In genomic region chr5:1294839-1295649, GRCh38 we compare ENCODE assay signal across 9 cellular contexts. TPM values are rescaled to one million over a fixed set of nuclear protein-coding genes. Genes with fewer than 3 reads are reported as not detected.
DNase-seq lines count a peak whose midpoint lies in the region; ATAC-seq and TF ChIP-seq lines count a peak whose summit lies in the region.
"Had no signal": no experiment of that assay in that cellular context is flagged by ENCODE, and none has a peak within 500 bp of the region (broad histone marks: within the 10 kb centered on the region; RNA-seq: fewer than 3 reads in every experiment).

TERT (minus strand) TSS chr5:1295068; CDS start chr5:1294989, 79 bp downstream.

- peak within 1 kb of the TSS; percentile 89 for H3K56ac ChIP-seq in mesendoderm (ENCODE audit: low read length)

- WGBS in mesendoderm (ENCODE audit: extremely low coverage, insufficient coverage, low lambda C conversion rate) = no CpG with 5 or more reads among the region's 102 CpGs

- peak within 1 kb of the TSS; percentile 75 for H3K9ac ChIP-seq in ES-I3 (ENCODE audit: low read depth, low read length)
- peak within 1 kb of the TSS; percentile 68 for H3K9ac ChIP-seq in mesendoderm (ENCODE audit: low read length)

- H3K9me3 ChIP-seq in ES-I3 (ENCODE audit: control insufficient read depth, insufficient read depth, low read length) (no peaks in the 10 kb centered on the region), OCI-LY7 (ENCODE audit: low read length) (no peaks in the 10 kb centered on the region), uterus (no peaks in the 10 kb centered on the region)

- peak; percentile 85 to 86 for ATAC-seq in activated T-cell treated with anti-CD3 and anti-CD28 coated beads, Interleukin-2, amount 50 U/mL, for 72 hours (replicated peaks in 1 of 2)
- ATAC-seq in GM18498 (IDR thresholded peaks at IDR 0.05; ENCODE audit: unreplicated experiment) = no peak

- DNase-seq in OCI-LY7 (ENCODE audit: low spot score) = peak; percentile 91
- DNase-seq in activated T-cell treated with anti-CD3 and anti-CD28 coated beads, Interleukin-2, amount 50 U/mL, for 72 hours = peak; percentile 69 to 76
- peak; percentile 65 for DNase-seq in mesendoderm
- peak; percentile 70 for DNase-seq in stimulated activated naive CD4-positive, alpha-beta T cell treated with Interleukin-2 at 50 U/mL for 16 hours (lab: John Stamatoyannopoulos, UW)
- no peak for DNase-seq in AML-193 (lab: John Stamatoyannopoulos, UW)
- DNase-seq in uterus = no peak

- no peak within 1 kb of the TSS for H4K5ac ChIP-seq in mesendoderm (ENCODE audit: low read length)

- peak within 1 kb of the TSS; percentile 79 for H3K4me3 ChIP-seq in OCI-LY7 (ENCODE audit: low read depth, low read length, poor library complexity, severe bottlenecking)
- H3K4me3 ChIP-seq in mesendoderm (ENCODE audit: low read length) = peak within 1 kb of the TSS; percentile 57
- no peak within 1 kb of the TSS for H3K4me3 ChIP-seq in uterus

- H2BK120ac ChIP-seq in mesendoderm (ENCODE audit: low read depth, low read length) = no peak within 1 kb of the TSS

- CTCF ChIA-PET in OCI-LY7 (lab: Charles Lee; ENCODE audit: unreplicated experiment) = interaction anchor here (0.6 to 1.3 kb wide), 2 partner anchors 46 to 350 kb away, joined by 3 read pairs; no protein-coding TSS in a partner anchor

- peaks cover 7% of the 10 kb centered on the region for H3K4me1 Mint-ChIP-seq in activated T-cell treated with anti-CD3 and anti-CD28 coated beads, Interleukin-2, amount 50 U/mL, for 72 hours (ENCODE audit: low read depth)

- no peak within 1 kb of the TSS for H4K8ac ChIP-seq in mesendoderm (ENCODE audit: low read depth, low read length)

- no peak within 1 kb of the TSS for H2BK5ac ChIP-seq in mesendoderm (ENCODE audit: low read length)

- no peak within 1 kb of the TSS for H3K23ac ChIP-seq in mesendoderm (ENCODE audit: low read length)

- H2AFZ ChIP-seq in OCI-LY7 (ENCODE audit: low read length) = no peak within 1 kb of the TSS

- H3K9me2 ChIP-seq in OCI-LY7 (ENCODE audit: insufficient read depth, low read length) = no peaks in the 10 kb centered on the region

- H3K9me3 Mint-ChIP-seq in activated T-cell treated with anti-CD3 and anti-CD28 coated beads, Interleukin-2, amount 50 U/mL, for 72 hours = no peaks in the 10 kb centered on the region

- peak within 1 kb of the TSS; percentile 87 for H3K27ac ChIP-seq in OCI-LY7 (ENCODE audit: low read depth, low read length, poor library complexity, severe bottlenecking)
- no peak within 1 kb of the TSS for H3K27ac ChIP-seq in mesendoderm (ENCODE audit: low read depth, low read length)
- no peak within 1 kb of the TSS for H3K27ac ChIP-seq in uterus

- no peak within 1 kb of the TSS for H2AK5ac ChIP-seq in mesendoderm (ENCODE audit: low read length)

- H2BK15ac ChIP-seq in mesendoderm (replicated peaks; ENCODE audit: low read depth) = no peak within 1 kb of the TSS

- H3K27me3 ChIP-seq in mesendoderm (ENCODE audit: insufficient read depth, low read length, poor library complexity) (no peaks in the 10 kb centered on the region), uterus (no peaks in the 10 kb centered on the region)

- H3K4ac ChIP-seq in mesendoderm (ENCODE audit: low read depth, low read length) = no peak within 1 kb of the TSS

- peaks cover 7% of the 10 kb centered on the region; the same call in 1 of the 2 replicates for H4K20me1 ChIP-seq in OCI-LY7 (ENCODE audit: insufficient read depth, low read length)

- H3K79me2 ChIP-seq in OCI-LY7 (ENCODE audit: insufficient read depth, low read depth, low read length) (peaks cover 59% of the 10 kb centered on the region), mesendoderm (ENCODE audit: control insufficient read depth, insufficient read depth, low read length) (no peaks in the 10 kb centered on the region)

- no peaks in the 10 kb centered on the region for H3K79me1 ChIP-seq in mesendoderm (ENCODE audit: low read length)

- POLR2A ChIA-PET in OCI-LY7 (lab: Charles Lee) = interaction anchor here (0.6 to 7.0 kb wide), 5 partner anchors 14 to 181 kb away, joined by 3 to 60 read pairs (median 7); no protein-coding TSS in a partner anchor

- no peak for TF ChIP-seq POLR2A in uterus (IDR thresholded peaks at IDR 0.05)

- H3K4me1 ChIP-seq in ES-I3 (ENCODE audit: insufficient read depth, low read length) (no peaks in the 10 kb centered on the region), OCI-LY7 (ENCODE audit: insufficient read depth, low read length, poor library complexity, severe bottlenecking) (peaks cover 72% of the 10 kb centered on the region), mesendoderm (ENCODE audit: control insufficient read depth, low read depth, low read length) (no peaks in the 10 kb centered on the region), uterus (peaks cover 0 to 5% of the 10 kb centered on the region in 2 donors)

- no TSS peak for BruUV-seq in OCI-LY7 (replicated peaks; lab: Mats Ljungman, UMichigan)

- H3K4me3 Mint-ChIP-seq in activated T-cell treated with anti-CD3 and anti-CD28 coated beads, Interleukin-2, amount 50 U/mL, for 72 hours = peak within 1 kb of the TSS; percentile 37 to 65

- H3K36me3 ChIP-seq in ES-I3 (ENCODE audit: insufficient read depth, low read length) (no peaks in the 10 kb centered on the region), OCI-LY7 (ENCODE audit: insufficient read depth, low read length) (peaks cover 42% of the 10 kb centered on the region), mesendoderm (ENCODE audit: control insufficient read depth, insufficient read depth, low read length) (no peaks in the 10 kb centered on the region), uterus (no peaks in the 10 kb centered on the region)

- no peaks in the 10 kb centered on the region for H3K36me3 Mint-ChIP-seq in activated T-cell treated with anti-CD3 and anti-CD28 coated beads, Interleukin-2, amount 50 U/mL, for 72 hours (ENCODE audit: insufficient read depth in 2 of 2)

- no peaks in the 10 kb centered on the region for H3K27me3 Mint-ChIP-seq in activated T-cell treated with anti-CD3 and anti-CD28 coated beads, Interleukin-2, amount 50 U/mL, for 72 hours (ENCODE audit: low read depth)

- H3K18ac ChIP-seq in mesendoderm (ENCODE audit: low read length) = no peak within 1 kb of the TSS

- peak within 1 kb of the TSS; percentile 87 for H3K4me2 ChIP-seq in OCI-LY7 (ENCODE audit: low read length)
- H3K4me2 ChIP-seq in mesendoderm (ENCODE audit: low read length) = peak within 1 kb of the TSS; percentile 78

- intact Hi-C loops in OCI-LY7 (cut with micrococcal nuclease; ENCODE audit: unreplicated experiment) (loop anchor here (1.0 to 2.0 kb wide), 3 partner anchors 18 to 47 kb away; no protein-coding TSS in a partner anchor), uterus (cut with DNase I; ENCODE audit: low total_unique reads) (no loop called here)

- no peak for TF ChIP-seq CTCF in OCI-LY7 (conservative IDR thresholded peaks at IDR 0.05; ENCODE audit: low read length)
- no peak for TF ChIP-seq CTCF in uterus (IDR thresholded peaks at IDR 0.05)

- no peak within 1 kb of the TSS for H3K27ac Mint-ChIP-seq in activated T-cell treated with anti-CD3 and anti-CD28 coated beads, Interleukin-2, amount 50 U/mL, for 72 hours

RNA-seq across cellular contexts. Expression of gene TERT, which starts in this region (rescaled TPM):
- total RNA-seq in OCI-LY7 (2014; rRNA removed; shearing (Covaris generic)) = 120 and 156 TPM in 2 replicates
- total RNA-seq in OCI-LY7 (2022) (173 and 198 TPM in 2 replicates), uterus (under 1 TPM in 1 of 4 donors, not detected in 3; 0.26 TPM)
- total RNA-seq in activated T-cell treated with anti-CD3 and anti-CD28 coated beads, Interleukin-2, amount 50 U/mL, for 72 hours = 1 to 10 TPM; 2.5 to 5.1 TPM
- 4.4 TPM for polyA plus RNA-seq in mesendoderm (2013, experiment 1 of 2)
- 4.8 TPM for polyA plus RNA-seq in mesendoderm (2013, experiment 2 of 2)
- polyA plus RNA-seq: keratinocyte had no signal

Comparison
In these comparisons a context has a peak if more than half of its experiments do, and no peak if none do; other contexts are left out.
1. RNA of gene TERT (total RNA-seq): 120 to 198 TPM in OCI-LY7; 2.5 to 5.1 TPM in activated T-cell treated with anti-CD3 and anti-CD28 coated beads, Interleukin-2, amount 50 U/mL, for 72 hours and 0.26 TPM in uterus; every median in the first group is over 10 times any median in the second.
2. DNase-seq: peak in OCI-LY7 (single experiment), activated T-cell treated with anti-CD3 and anti-CD28 coated beads, Interleukin-2, amount 50 U/mL, for 72 hours (2 of 2), mesendoderm (single experiment) and stimulated activated naive CD4-positive, alpha-beta T cell treated with Interleukin-2 at 50 U/mL for 16 hours (single experiment); none in AML-193 (0 of 2) and uterus (0 of 2).
3. H3K4me3 ChIP-seq: peak in OCI-LY7 (single experiment) and mesendoderm (single experiment); none in uterus (0 of 2).